Comparison of ENCODE assay signal across 15 cellular contexts in the genomic region with DNA sequence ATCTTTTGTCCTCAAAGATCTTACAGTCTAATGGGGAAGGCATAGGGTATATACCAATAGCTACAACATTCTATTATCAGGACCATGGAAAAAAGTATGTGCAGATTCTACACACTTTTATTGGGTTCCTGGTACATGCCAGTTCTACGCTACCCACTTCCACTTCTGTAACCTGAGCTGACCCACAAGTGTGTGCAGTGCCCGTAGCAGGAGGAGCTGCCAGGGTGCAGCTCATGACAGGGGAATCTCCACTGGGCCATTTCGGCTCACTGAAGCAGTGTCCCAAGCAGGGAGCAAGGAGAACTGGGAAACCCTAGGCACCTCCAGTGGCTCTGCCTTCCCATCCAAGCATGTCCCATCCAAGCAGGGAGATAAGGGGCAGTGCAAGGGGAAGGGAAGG.
A peak's percentile ranks its signal among the peaks of the same experiment; 100 is the strongest.
DNase-seq lines count a peak whose midpoint lies in the region; ATAC-seq lines count a peak whose summit lies in the region.
"Had no signal": no experiment of that assay in that cellular context is flagged by ENCODE, and none has a peak within 500 bp of the region (broad histone marks: within the 10 kb centered on the region; RNA-seq: fewer than 3 reads in every experiment).

No MANE protein-coding gene starts in this region.

- H3K27ac ChIP-seq in Karpas-422 (ENCODE audit: low read length): peak overlapping the region; percentile 96
- no peak overlapping the region for H3K27ac ChIP-seq in mesendoderm (ENCODE audit: low read depth, low read length)
- H3K27ac ChIP-seq: BLaER1 treated with 17β-estradiol and CSF1 and Interleukin-3, amounts not matched to agents 10 nM and 100 nM had no signal

- no peak overlapping the region for H2BK5ac ChIP-seq in mesendoderm (ENCODE audit: low read length)

- no peaks in the 10 kb centered on the region for H3K9me3 ChIP-seq in Karpas-422 (ENCODE audit: low read length)
- H3K9me3 ChIP-seq: BLaER1 treated with 17β-estradiol and CSF1 and Interleukin-3, amounts not matched to agents 10 nM and 100 nM had no signal

- intact Hi-C loops in cardiac septum (cut with DNase I): no loop called here
- intact Hi-C loops in left ventricle myocardium superior (cut with micrococcal nuclease): no loop called here
- intact Hi-C loops in left colon (cut with DNase I, micrococcal nuclease): no loop called here

- no peak overlapping the region for H4K5ac ChIP-seq in mesendoderm (ENCODE audit: low read length)

- H3K4me1 ChIP-seq in Karpas-422 (ENCODE audit: low read length) (peaks cover 96% of the 10 kb centered on the region), mesendoderm (ENCODE audit: control insufficient read depth, low read depth, low read length) (no peaks in the 10 kb centered on the region)

- no CpG with 5 or more reads among the region's 3 CpGs for WGBS in mesendoderm (ENCODE audit: extremely low coverage, insufficient coverage, low lambda C conversion rate)

- H4K8ac ChIP-seq in mesendoderm (ENCODE audit: low read depth, low read length): no peak overlapping the region

- CTCF ChIA-PET in activated naive CD4-positive, alpha-beta T cell treated with anti-CD3 and anti-CD28 coated beads, Interleukin-2, amount 10 ng/mL, durations not matched to agents 7 days and 5 days (lab: Charles Lee): no interaction called here

- peak overlapping the region; percentile 24 for H3K23ac ChIP-seq in mesendoderm (ENCODE audit: low read length)

- H2AK5ac ChIP-seq in mesendoderm (ENCODE audit: low read length): no peak overlapping the region

- no peaks in the 10 kb centered on the region for H3K4me1 Mint-ChIP-seq in activated naive CD4-positive, alpha-beta T cell treated with anti-CD3 and anti-CD28 coated beads, Interleukin-2, amount 10 ng/mL, durations not matched to agents 7 days and 5 days

- H3K9me2 ChIP-seq in Karpas-422 (replicated peaks; ENCODE audit: insufficient read depth, low read length): no peaks in the 10 kb centered on the region

- no peak overlapping the region for H3K4ac ChIP-seq in mesendoderm (ENCODE audit: low read depth, low read length)

- H3K9me3 Mint-ChIP-seq in activated naive CD4-positive, alpha-beta T cell treated with anti-CD3 and anti-CD28 coated beads, Interleukin-2, amount 10 ng/mL, durations not matched to agents 7 days and 5 days: no peaks in the 10 kb centered on the region
- H3K9me3 Mint-ChIP-seq: CD8-positive, alpha-beta T cell; H9 had no signal

- H3K4me3 ChIP-seq in Karpas-422 (ENCODE audit: low read length): 0 out of 2 replicates have a peak overlapping the region, but pooled peaks have one; percentile 10
- H3K4me3 ChIP-seq in mesendoderm (ENCODE audit: low read length): no peak overlapping the region
- H3K4me3 ChIP-seq: BLaER1 treated with 17β-estradiol and CSF1 and Interleukin-3, amounts not matched to agents 10 nM and 100 nM had no signal

- H4K20me1 ChIP-seq in Karpas-422 (ENCODE audit: insufficient read depth, low read depth, low read length): no peaks in the 10 kb centered on the region
- H4K20me1 ChIP-seq: BLaER1 treated with 17β-estradiol and CSF1 and Interleukin-3, amounts not matched to agents 10 nM and 100 nM had no signal

- no peaks in the 10 kb centered on the region for H3K27me3 ChIP-seq in Karpas-422 (ENCODE audit: low read length)
- H3K27me3 ChIP-seq in mesendoderm (ENCODE audit: insufficient read depth, low read length, poor library complexity): no peaks in the 10 kb centered on the region
- H3K27me3 ChIP-seq: BLaER1 treated with 17β-estradiol and CSF1 and Interleukin-3, amounts not matched to agents 10 nM and 100 nM had no signal

- no peaks in the 10 kb centered on the region for H3K36me3 Mint-ChIP-seq in activated naive CD4-positive, alpha-beta T cell treated with anti-CD3 and anti-CD28 coated beads, Interleukin-2, amount 10 ng/mL, durations not matched to agents 7 days and 5 days
- H3K36me3 Mint-ChIP-seq: CD8-positive, alpha-beta T cell had no signal

- H3K9ac ChIP-seq in Karpas-422 (ENCODE audit: low read length) (peak overlapping the region; percentile 68), mesendoderm (ENCODE audit: low read length) (no peak overlapping the region)
- H3K9ac ChIP-seq: BLaER1 treated with 17β-estradiol and CSF1 and Interleukin-3, amounts not matched to agents 10 nM and 100 nM had no signal

- peak overlapping the region; percentile 63 for H3K4me2 ChIP-seq in Karpas-422 (ENCODE audit: low read depth, low read length, poor library complexity, severe bottlenecking)
- H3K4me2 ChIP-seq in mesendoderm (ENCODE audit: low read length): no peak overlapping the region
- H3K4me2 ChIP-seq: BLaER1 treated with 17β-estradiol and CSF1 and Interleukin-3, amounts not matched to agents 10 nM and 100 nM had no signal

- H3K18ac ChIP-seq in mesendoderm (ENCODE audit: low read length): no peak overlapping the region

- H2AFZ ChIP-seq in Karpas-422 (ENCODE audit: low read length): no peak overlapping the region

- no peak overlapping the region for H2BK15ac ChIP-seq in mesendoderm (replicated peaks; ENCODE audit: low read depth)

- H3K36me3 ChIP-seq in Karpas-422 (ENCODE audit: insufficient read depth, low read length) (no peaks in the 10 kb centered on the region), mesendoderm (ENCODE audit: control insufficient read depth, insufficient read depth, low read length) (no peaks in the 10 kb centered on the region)
- H3K36me3 ChIP-seq: BLaER1 treated with 17β-estradiol and CSF1 and Interleukin-3, amounts not matched to agents 10 nM and 100 nM had no signal

- H3K4me3 Mint-ChIP-seq in activated naive CD4-positive, alpha-beta T cell treated with anti-CD3 and anti-CD28 coated beads, Interleukin-2, amount 10 ng/mL, durations not matched to agents 7 days and 5 days: no peak overlapping the region
- H3K4me3 Mint-ChIP-seq: B cell; CD8-positive, alpha-beta T cell; H9 had no signal

- peak; percentile 75 for DNase-seq in Karpas-422
- peak; percentile 31 for DNase-seq in cardiac septum (ENCODE audit: low spot score)
- peak; percentile 55 for DNase-seq in left ventricle myocardium superior
- no peak for DNase-seq in mesendoderm
- DNase-seq in left colon: no peak
- no peak for DNase-seq in NK-92 treated with Interleukin-12 subunit alpha and Interleukin-12 subunit beta, amount 100 ng/mL, for 24 hours (lab: John Stamatoyannopoulos, UW)
- no peak for DNase-seq in activated naive CD4-positive, alpha-beta T cell treated with anti-CD3 and anti-CD28 coated beads, Interleukin-2, amount 10 ng/mL, durations not matched to agents 7 days and 5 days
- DNase-seq: Calu3; CD8-positive, alpha-beta T cell; DMS79 treated with DMSO at 0.1 percent for 48 hours; GF-D8; GOT3; H9 had no signal

- H3K27ac Mint-ChIP-seq in activated naive CD4-positive, alpha-beta T cell treated with anti-CD3 and anti-CD28 coated beads, Interleukin-2, amount 10 ng/mL, durations not matched to agents 7 days and 5 days: no peak overlapping the region
- H3K27ac Mint-ChIP-seq: B cell; CD8-positive, alpha-beta T cell; H9 had no signal

- H3K79me2 ChIP-seq in Karpas-422 (ENCODE audit: low read length): no peaks in the 10 kb centered on the region
- H3K79me2 ChIP-seq in mesendoderm (ENCODE audit: control insufficient read depth, insufficient read depth, low read length): no peaks in the 10 kb centered on the region

- H3K27me3 Mint-ChIP-seq in activated naive CD4-positive, alpha-beta T cell treated with anti-CD3 and anti-CD28 coated beads, Interleukin-2, amount 10 ng/mL, durations not matched to agents 7 days and 5 days: peaks cover 31% of the 10 kb centered on the region
- H3K27me3 Mint-ChIP-seq: B cell had no signal

- H3K56ac ChIP-seq in mesendoderm (ENCODE audit: low read length): no peak overlapping the region

- no peak overlapping the region for H2BK120ac ChIP-seq in mesendoderm (ENCODE audit: low read depth, low read length)

- peak; percentile 90 for ATAC-seq in left ventricle myocardium superior
- no peak for ATAC-seq in left colon
- ATAC-seq: CD8-positive, alpha-beta T cell had no signal

- no peaks in the 10 kb centered on the region for H3K79me1 ChIP-seq in mesendoderm (ENCODE audit: low read length)

Comparison
In these comparisons a context has a peak if more than half of its experiments do, and no peak if none do; other contexts are left out.
1. DNase-seq: peak in Karpas-422 (single experiment), cardiac septum (single experiment) and left ventricle myocardium superior (single experiment); none in mesendoderm (single experiment), left colon (0 of 2), NK-92 treated with Interleukin-12 subunit alpha and Interleukin-12 subunit beta, amount 100 ng/mL, for 24 hours (single experiment) and activated naive CD4-positive, alpha-beta T cell treated with anti-CD3 and anti-CD28 coated beads, Interleukin-2, amount 10 ng/mL, durations not matched to agents 7 days and 5 days (single experiment).